10 cellular contexts compared by ENCODE assay signal in the genomic region with DNA sequence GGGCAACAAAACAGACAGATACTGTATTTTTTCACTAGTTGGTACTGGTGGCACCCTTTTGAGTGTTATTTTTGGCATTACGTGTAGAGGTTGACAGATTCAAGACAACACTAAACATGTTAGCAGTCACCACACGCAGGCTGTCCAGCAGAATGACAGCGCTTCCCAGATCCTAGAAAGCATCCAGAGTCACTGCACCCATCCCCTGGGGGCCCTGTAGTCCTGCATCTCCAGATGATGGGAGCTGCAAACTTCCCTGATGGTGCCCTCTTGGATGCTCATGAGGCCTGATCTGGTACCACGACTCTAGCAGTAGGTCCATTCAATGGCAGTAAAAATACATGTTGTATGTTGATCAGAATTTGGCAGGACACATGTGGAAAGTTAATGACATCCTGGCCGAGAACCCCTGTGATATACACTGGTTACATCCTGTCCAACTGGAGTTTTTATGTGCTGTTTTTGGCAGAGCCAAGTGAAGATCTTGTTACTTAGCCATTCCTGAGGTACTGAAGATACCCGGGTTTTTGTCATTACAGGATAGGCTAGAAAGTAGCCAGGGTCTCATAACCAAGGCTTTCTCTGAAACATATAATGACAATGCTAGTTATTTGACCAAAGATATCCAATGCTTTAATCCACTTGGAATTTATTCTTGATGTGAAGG. TPM values are rescaled to one million over a fixed set of nuclear protein-coding genes. Genes with fewer than 3 reads are reported as not detected.
DNase-seq lines count a peak whose midpoint lies in the region; ATAC-seq and TF ChIP-seq lines count a peak whose summit lies in the region.
"Had no signal": no experiment of that assay in that cellular context is flagged by ENCODE, and none has a peak within 500 bp of the region (broad histone marks: within the 10 kb centered on the region; RNA-seq: fewer than 3 reads in every experiment).

No MANE protein-coding gene starts in this region.

- ATAC-seq in lower lobe of right lung, result no peak
- ATAC-seq in GM19324 (IDR thresholded peaks at IDR 0.05; ENCODE audit: low FRiP score, unreplicated experiment), result no peak

- H4K20me1 ChIP-seq in mammary epithelial cell (ENCODE audit: insufficient read depth, low read length), result no peaks in the 10 kb centered on the region

- in situ Hi-C loops in mammary epithelial cell (cut with MboI; ENCODE audit: low sequenced_read_pairs in 2 of 2), result no loop called here
- in situ Hi-C loops in transverse colon (cut with MboI; ENCODE audit: low pct_ligation_motif_present in 1 of 4, low pct_unique_long_range_greater_than_20kb in 1 of 4, low sequenced_read_pairs in 3 of 4), result no loop called here

- peaks cover 4% of the 10 kb centered on the region for H3K9me3 Mint-ChIP-seq in MCF 10A (ENCODE audit: unreplicated experiment)

- TF ChIP-seq CTCF in MCF 10A (IDR thresholded peaks at IDR 0.05; ENCODE audit: unreplicated experiment) (no peak), mammary epithelial cell (conservative IDR thresholded peaks at IDR 0.05 in 1 of 2, IDR thresholded peaks at IDR 0.05 in 1 of 2; ENCODE audit: extremely low read depth in 1 of 2, insufficient read depth in 1 of 2, low read depth in 1 of 2, low read length in 2 of 2) (no peak), lower lobe of right lung (IDR thresholded peaks at IDR 0.05) (no peak), transverse colon (IDR thresholded peaks at IDR 0.05) (no peak)

- H2AFZ ChIP-seq in mammary epithelial cell (ENCODE audit: low read depth, low read length), result no peak overlapping the region

- intact Hi-C loops in MCF 10A (cut with micrococcal nuclease), result no loop called here
- intact Hi-C loops in mammary epithelial cell (cut with micrococcal nuclease), result no loop called here
- intact Hi-C loops in lower lobe of right lung (cut with DNase I), result no loop called here
- intact Hi-C loops in transverse colon (cut with DNase I; ENCODE audit: low total_unique reads), result no loop called here

- H3K27me3 ChIP-seq in mammary epithelial cell (ENCODE audit: insufficient read depth, low read length) (no peaks in the 10 kb centered on the region), adipocyte (replicated peaks; ENCODE audit: control insufficient read depth, insufficient read depth, low read length) (no peaks in the 10 kb centered on the region), lower lobe of right lung (ENCODE audit: low read depth) (no peaks in the 10 kb centered on the region), transverse colon (no peaks in the 10 kb centered on the region)

- H3K79me2 ChIP-seq in mammary epithelial cell (ENCODE audit: insufficient read depth, low read length), result peaks cover 57% of the 10 kb centered on the region

- TF ChIP-seq EP300 in transverse colon (IDR thresholded peaks at IDR 0.05; ENCODE audit: low read depth), result no peak

- 78% methylated on average over 6 of the region's 6 CpGs for WGBS in mammary epithelial cell (ENCODE audit: low coverage, missing lambda C conversion rate)
- WGBS in transverse colon (ENCODE audit: low coverage in 1 of 2), 2 donors, result 70% methylated on average over 6 of the region's 6 CpGs; no CpG with 5 or more reads in 1 of the 2 donors

- no peak for TF ChIP-seq POLR2A in transverse colon (IDR thresholded peaks at IDR 0.05)

- H3K4me3 Mint-ChIP-seq in MCF 10A (ENCODE audit: unreplicated experiment), result peak overlapping the region; percentile 90

- CTCF ChIA-PET in MCF 10A (lab: Yijun Ruan, JAX), result interaction anchor here (0.6 to 1.8 kb wide), 4 partner anchors 22 to 127 kb away, joined by 3 to 5 read pairs (median 4); no protein-coding TSS in a partner anchor
- CTCF ChIA-PET in mammary epithelial cell (lab: Charles Lee; ENCODE audit: low non-redundant PET), result no interaction called here

- H3K4me3 ChIP-seq in mammary epithelial cell (replicated peaks in 1 of 3; ENCODE audit: insufficient read depth in 1 of 3, low read depth in 2 of 3, low read length in 3 of 3) (no peak overlapping the region), adipocyte (ENCODE audit: low read length) (peak overlapping the region; percentile 77), lower lobe of right lung (peak overlapping the region; percentile 72), transverse colon (no peak overlapping the region)

- H3K4me1 Mint-ChIP-seq in MCF 10A (ENCODE audit: insufficient read depth, unreplicated experiment), result peaks cover 41% of the 10 kb centered on the region

- BruUV-seq in MCF 10A (replicated peaks; lab: Mats Ljungman, UMichigan) (no TSS peak), mammary epithelial cell (replicated peaks; lab: Mats Ljungman, UMichigan) (no TSS peak)

- no peaks in the 10 kb centered on the region for H3K27me3 Mint-ChIP-seq in MCF 10A (ENCODE audit: insufficient read depth, unreplicated experiment)

- H3K9me3 ChIP-seq in mammary epithelial cell (replicated peaks; ENCODE audit: insufficient read depth, low read length), result peaks cover 4% of the 10 kb centered on the region
- H3K9me3 ChIP-seq in adipocyte (ENCODE audit: control insufficient read depth, low read length), result no peaks in the 10 kb centered on the region
- H3K9me3 ChIP-seq in lower lobe of right lung, result no peaks in the 10 kb centered on the region
- H3K9me3 ChIP-seq in transverse colon, result no peaks in the 10 kb centered on the region

- no peak overlapping the region for H3K4me2 ChIP-seq in mammary epithelial cell (ENCODE audit: insufficient read depth, low read depth, low read length)

- no peak overlapping the region for H3K27ac ChIP-seq in mammary epithelial cell (ENCODE audit: insufficient read depth, low read depth, low read length)
- peak overlapping the region; percentile 88 for H3K27ac ChIP-seq in lower lobe of right lung
- peak overlapping the region; percentile 94 to 99 (median 97) for H3K27ac ChIP-seq in transverse colon

- H3K4me1 ChIP-seq in mammary epithelial cell (ENCODE audit: insufficient read depth, low read length), result peaks cover 19% of the 10 kb centered on the region
- peaks cover 41% of the 10 kb centered on the region for H3K4me1 ChIP-seq in adipocyte (ENCODE audit: control insufficient read depth, insufficient read depth, low read length)
- peaks cover 42% of the 10 kb centered on the region for H3K4me1 ChIP-seq in lower lobe of right lung
- H3K4me1 ChIP-seq in transverse colon, result peaks cover 16 to 54% (median 41%) of the 10 kb centered on the region in 4 donors

- H3K9ac ChIP-seq in mammary epithelial cell (ENCODE audit: insufficient read depth, low read length), result no peak overlapping the region
- peak overlapping the region; percentile 82 for H3K9ac ChIP-seq in adipocyte (ENCODE audit: low read length)

- H3K36me3 ChIP-seq in mammary epithelial cell (ENCODE audit: insufficient read depth, low read length) (no peaks in the 10 kb centered on the region), adipocyte (ENCODE audit: control insufficient read depth, insufficient read depth, low read length, severe bottlenecking) (no peaks in the 10 kb centered on the region), lower lobe of right lung (no peaks in the 10 kb centered on the region), transverse colon (no peaks in the 10 kb centered on the region)

- DNase-seq in MCF 10A (ENCODE audit: unreplicated experiment) (peak; percentile 21), mammary epithelial cell (no peak), adipocyte (ENCODE audit: low read depth) (no peak), lower lobe of right lung (no peak), transverse colon (no peak), NCI-H524 treated with DMSO at 0.1 percent for 48 hours (lab: John Stamatoyannopoulos, UW) (no peak), SKM-1 treated with dmso at 0.1 percent for 144 hours (lab: John Stamatoyannopoulos, UW; ENCODE audit: unreplicated experiment) (no peak)
- DNase-seq: activated CD4-positive, alpha-beta T cell treated with anti-CD3 and anti-CD28 coated beads, Interleukin-2, amount 10 ng/mL, durations not matched to agents 24 days and 14 days; occipital lobe had no signal

- POLR2A ChIA-PET in MCF 10A (lab: Yijun Ruan, JAX), result interaction anchor here (0.9 to 9.7 kb wide), 10 partner anchors 9 to 126 kb away, joined by 3 to 76 read pairs (median 4); no protein-coding TSS in a partner anchor

- peaks cover 16% of the 10 kb centered on the region for H3K36me3 Mint-ChIP-seq in MCF 10A (ENCODE audit: insufficient read depth, unreplicated experiment)

- H3K27ac Mint-ChIP-seq in MCF 10A (ENCODE audit: low read depth, unreplicated experiment), result peak overlapping the region; percentile 99

- dilution Hi-C loops in mammary epithelial cell (cut with HindIII; ENCODE audit: low sequenced_read_pairs), result no loop called here

RNA-seq across cellular contexts. Expression of a gene that starts 1.6 kb away (rescaled TPM):
- total RNA-seq in MCF 10A (2022) (67.5 TPM in 2 replicates), mammary epithelial cell (10 to 100 TPM; 50.5 to 52.8 TPM), lower lobe of right lung (50.2 TPM), transverse colon (10 to 100 TPM; 66.9 to 97.1 (median 81.8) TPM)
- polyA plus RNA-seq in mammary epithelial cell, result 19.4 TPM
- 90.2 TPM for polyA minus RNA-seq in mammary epithelial cell

Comparison
In these comparisons a context has a peak if more than half of its experiments do, and no peak if none do; other contexts are left out.
1. H3K4me3 ChIP-seq: peak in adipocyte (single experiment) and lower lobe of right lung (single experiment); none in mammary epithelial cell (0 of 3) and transverse colon (0 of 4).